Comparison of ENCODE assay signal across 8 cellular contexts in the genomic region with DNA sequence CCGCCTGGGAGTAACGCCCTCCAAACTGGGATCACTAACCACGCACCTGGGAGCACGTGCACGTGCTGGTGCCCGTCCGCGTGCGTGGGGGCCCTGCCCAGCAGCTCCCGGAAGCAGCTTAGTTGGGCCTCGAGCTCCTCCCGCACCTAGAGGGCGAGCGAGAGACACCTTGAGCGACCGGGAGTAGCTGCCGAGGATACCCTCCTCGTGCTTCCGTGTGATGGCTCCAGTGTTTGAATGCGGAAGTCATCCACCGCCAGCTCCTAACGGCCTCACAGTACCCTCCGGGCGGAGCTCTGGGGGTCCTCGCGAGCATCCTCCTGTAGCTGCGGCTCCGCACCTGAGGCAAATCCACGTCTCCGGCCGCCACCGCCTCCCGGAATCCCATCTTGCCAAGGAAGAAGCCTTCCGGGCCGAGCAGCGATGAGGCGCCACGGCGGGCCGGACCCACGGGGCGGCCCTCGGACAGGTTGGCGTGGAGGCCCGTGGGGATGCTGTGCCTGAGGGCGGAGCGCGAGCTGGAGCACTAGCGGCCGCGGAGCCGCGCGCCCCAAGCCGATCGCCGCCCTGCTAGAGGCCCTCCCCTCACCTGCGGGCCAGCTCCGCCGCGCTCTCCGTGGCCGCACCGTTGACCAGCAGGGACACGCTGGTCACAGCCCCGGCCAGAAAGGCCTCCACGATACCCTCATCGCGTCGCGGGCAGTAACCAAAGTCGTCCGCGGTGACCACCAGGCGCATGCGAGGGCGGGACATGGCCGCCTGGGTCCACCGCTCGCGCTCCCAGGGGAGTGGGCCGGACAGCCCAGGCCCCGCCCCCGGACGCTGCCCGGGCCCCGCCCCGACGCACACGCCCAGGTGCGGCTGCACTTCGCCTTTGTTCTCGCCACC. TPM values are rescaled to one million over a fixed set of nuclear protein-coding genes. Genes with fewer than 3 reads are reported as not detected.
A peak's percentile ranks its signal among the peaks of the same experiment; 100 is the strongest.
DNase-seq lines count a peak whose midpoint lies in the region; ATAC-seq and TF ChIP-seq lines count a peak whose summit lies in the region.

TSS of gene YDJC (minus strand) at position 761 of the 888 bp plus-strand sequence. CDS start at position 753, 8 bp downstream.

- H3K27ac ChIP-seq in adipose tissue (ENCODE audit: low read depth, low read length): no peak within 1 kb of the TSS
- peak within 1 kb of the TSS in 9 of 10 donors; percentile 17 to 92 (median 71) for H3K27ac ChIP-seq in heart right ventricle
- peak within 1 kb of the TSS; percentile 80 for H3K27ac ChIP-seq in upper lobe of right lung

- in situ Hi-C loops in GM13976 (cut with MboI; ENCODE audit: low sequenced_read_pairs, unreplicated experiment): loop anchor here (5.0 kb wide), 1 partner anchor 47 kb away; no protein-coding TSS in a partner anchor

- TF ChIP-seq CTCF in GM13976 (IDR thresholded peaks at IDR 0.05; ENCODE audit: borderline replicate concordance, control extremely low read depth, extremely low read depth, insufficient read depth, missing control alignments) (peak; percentile 81), heart right ventricle (IDR thresholded peaks at IDR 0.05) (peak in 7 of 9 donors; percentile 10 to 97 (median 37)), progenitor cell of endocrine pancreas (IDR thresholded peaks at IDR 0.05; ENCODE audit: unreplicated experiment) (peak; percentile 88), upper lobe of right lung (IDR thresholded peaks at IDR 0.05) (peak; percentile 53)

- POLR2A ChIA-PET in T-cell (lab: Charles Lee): interaction anchor here (0.6 to 1.5 kb wide), 3 partner anchors 13 to 238 kb away, joined by 3 to 9 read pairs (median 3); partner anchors contain the start of genes MAPK1 (in 1 of the 2) and SDF2L1 (in 1 of the 2)

- peaks cover 10% of the 10 kb centered on the region for H3K36me3 Mint-ChIP-seq in T-cell
- H3K36me3 Mint-ChIP-seq in progenitor cell of endocrine pancreas (ENCODE audit: insufficient read depth): peaks cover 12% of the 10 kb centered on the region

- CTCF ChIA-PET in T-cell (lab: Charles Lee): interaction anchor here (0.5 to 2.1 kb wide), 18 partner anchors 8 to 138 kb away, joined by 3 to 51 read pairs (median 3); partner anchors contain the start of gene SDF2L1 (in 1 of the 2)

- DNase-seq in GM13976 (ENCODE audit: low spot score): peak; percentile 96
- DNase-seq in NCI-H146 (lab: John Stamatoyannopoulos, UW): peak; percentile 88
- peak; percentile 85 to 96 (median 91) for DNase-seq in T-cell
- DNase-seq in heart right ventricle: peak; percentile 92 to 94
- DNase-seq in progenitor cell of endocrine pancreas (ENCODE audit: low spot score, unreplicated experiment): peak; percentile 95
- peak; percentile 96 for DNase-seq in upper lobe of right lung

- H3K4me3 ChIP-seq in heart right ventricle (peak within 1 kb of the TSS; percentile 75 to 100 (median 88)), upper lobe of right lung (peak within 1 kb of the TSS; percentile 97)

- H3K4me3 Mint-ChIP-seq in T-cell: peak within 1 kb of the TSS; percentile 87 to 91 (median 91)
- H3K4me3 Mint-ChIP-seq in progenitor cell of endocrine pancreas (ENCODE audit: low read depth): peak within 1 kb of the TSS; percentile 87

- peak within 1 kb of the TSS; percentile 86 to 92 for H3K27ac Mint-ChIP-seq in T-cell
- peak within 1 kb of the TSS; percentile 94 for H3K27ac Mint-ChIP-seq in progenitor cell of endocrine pancreas

- intact Hi-C loops in heart right ventricle (cut with DNase I): loop anchor here in 7 of 10 donors (1.0 to 10.0 kb wide), 6 partner anchors 13 to 62 kb away; partner anchors contain the start of genes SDF2L1 (in 1 of the 7) and UBE2L3 (in 1 of the 7)
- intact Hi-C loops in upper lobe of right lung (cut with DNase I): no loop called here

- H3K27me3 Mint-ChIP-seq in T-cell: no peaks in the 10 kb centered on the region
- H3K27me3 Mint-ChIP-seq in progenitor cell of endocrine pancreas: no peaks in the 10 kb centered on the region

- peaks cover 0 to 39% (median 25%) of the 10 kb centered on the region in 9 donors for H3K4me1 ChIP-seq in heart right ventricle
- H3K4me1 ChIP-seq in upper lobe of right lung: peaks cover 4% of the 10 kb centered on the region

- H3K36me3 ChIP-seq in heart right ventricle (peaks cover 0 to 18% (median 0%) of the 10 kb centered on the region in 9 donors), upper lobe of right lung (no peaks in the 10 kb centered on the region)

- H3K4me1 Mint-ChIP-seq in T-cell (peaks cover 40 to 53% (median 41%) of the 10 kb centered on the region in 3 donors), progenitor cell of endocrine pancreas (ENCODE audit: low read depth) (peaks cover 2% of the 10 kb centered on the region)

- ATAC-seq in HG02870 (IDR thresholded peaks at IDR 0.05; ENCODE audit: unreplicated experiment) (peak; percentile 78), T-cell (replicated peaks in 1 of 4) (peak; percentile 88 to 91 (median 88)), heart right ventricle (peak; percentile 96 to 98 (median 98)), upper lobe of right lung (peak; percentile 96)

- H3K9me3 ChIP-seq in heart right ventricle (no peaks in the 10 kb centered on the region), upper lobe of right lung (no peaks in the 10 kb centered on the region)

- 0 to 1% (median 1%) methylated on average over 79 to 93 of the region's 93 CpGs for WGBS in adipose tissue, 3 donors
- 1 to 2% methylated on average over 92 to 93 of the region's 93 CpGs for WGBS in heart right ventricle, 2 donors

- H3K27me3 ChIP-seq in heart right ventricle (no peaks in the 10 kb centered on the region), upper lobe of right lung (no peaks in the 10 kb centered on the region)

- H3K9me3 Mint-ChIP-seq in T-cell (no peaks in the 10 kb centered on the region), progenitor cell of endocrine pancreas (ENCODE audit: low read depth) (no peaks in the 10 kb centered on the region)

RNA-seq across cellular contexts. Expression of gene YDJC, which starts in this region (rescaled TPM):
- total RNA-seq in T-cell: 10 to 100 TPM; 28.3 to 69.2 (median 62.2) TPM
- polyA plus RNA-seq in adipose tissue: 10 to 100 TPM in 2 of 3 donors, 1 to 10 TPM in 1; 6.1 to 34.7 (median 12.2) TPM
- total RNA-seq in heart right ventricle: 1 to 10 TPM; 2.3 to 6.1 (median 4.0) TPM
- 10 to 100 TPM; 12.7 to 26.4 TPM for polyA plus RNA-seq in heart right ventricle
- 19.0 and 21.4 TPM in 2 replicates for total RNA-seq in progenitor cell of endocrine pancreas
- total RNA-seq in upper lobe of right lung: 13.9 TPM

Comparison
In these comparisons a context has a peak if more than half of its experiments do, and no peak if none do; other contexts are left out.
1. CTCF ChIP-seq: peak in every context shown above with its lines; median percentile 88 in progenitor cell of endocrine pancreas; 81 in GM13976; 53 in upper lobe of right lung; 37 in heart right ventricle.